In genomic region chr17:34755981-34756669, GRCh38 we compare ENCODE assay signal across 16 cellular contexts.
"Had no signal": no experiment of that assay in that cellular context is flagged by ENCODE, and none has a peak within 500 bp of the region (broad histone marks: within the 10 kb centered on the region; RNA-seq: fewer than 3 reads in every experiment).

No MANE protein-coding gene starts in this region.

- H3K36me3 Mint-ChIP-seq: activated naive CD4-positive, alpha-beta T cell treated with anti-CD3 and anti-CD28 coated beads, Interleukin-2, amount 50 U/mL, for 24 hours; naive B cell had no signal

- H3K4me3 Mint-ChIP-seq: activated naive CD4-positive, alpha-beta T cell treated with anti-CD3 and anti-CD28 coated beads, Interleukin-2, amount 50 U/mL, for 24 hours; activated T-cell treated with anti-CD3 and anti-CD28 coated beads, Interleukin-2, amount 50 U/mL, for 4 hours; dendritic cell treated with granulocyte-macrophage colony-stimulating factor and Interleukin-4, amounts not matched to agents 40 ng/mL and 50 ng/mL, for 4 days; naive B cell had no signal

- H3K27ac ChIP-seq: esophagus muscularis mucosa, gastroesophageal sphincter, heart left ventricle, left lung, tibial artery had no signal

- DNase-seq: activated CD4-positive, alpha-beta T cell treated with anti-CD3 and anti-CD28 coated beads, Interleukin-2, amount 50 U/mL, for 1 hour; activated CD8-positive, alpha-beta memory T cell treated with anti-CD3 and anti-CD28 coated beads, Interleukin-2, amount 50 U/mL, for 4 hours; activated effector memory CD4-positive, alpha-beta T cell treated with anti-CD3 and anti-CD28 coated beads, Interleukin-2, amount 50 U/mL, for 16 hours; activated T-cell treated with anti-CD3 and anti-CD28 coated beads, Interleukin-2, amount 50 U/mL, for 4 hours; effector CD8-positive, alpha-beta T cell; kidney; left lung; naive B cell; stimulated activated naive CD8-positive, alpha-beta T cell treated with anti-CD3 and anti-CD28 coated beads, Interleukin-15, Interleukin-2, amounts not matched to agents 100 U/mL and 50 U/mL, for 24 hours; T1000; tibial artery had no signal

- ATAC-seq: activated T-cell treated with anti-CD3 and anti-CD28 coated beads, Interleukin-2, amount 50 U/mL, for 4 hours; gastroesophageal sphincter; left lung; stimulated activated naive CD8-positive, alpha-beta T cell treated with anti-CD3 and anti-CD28 coated beads, Interleukin-15, Interleukin-2, amounts not matched to agents 100 U/mL and 50 U/mL, for 24 hours had no signal

- H3K9me3 Mint-ChIP-seq: activated naive CD4-positive, alpha-beta T cell treated with anti-CD3 and anti-CD28 coated beads, Interleukin-2, amount 50 U/mL, for 24 hours; activated T-cell treated with anti-CD3 and anti-CD28 coated beads, Interleukin-2, amount 50 U/mL, for 4 hours; dendritic cell treated with granulocyte-macrophage colony-stimulating factor and Interleukin-4, amounts not matched to agents 40 ng/mL and 50 ng/mL, for 4 days had no signal

- H3K27ac Mint-ChIP-seq: activated naive CD4-positive, alpha-beta T cell treated with anti-CD3 and anti-CD28 coated beads, Interleukin-2, amount 50 U/mL, for 24 hours; dendritic cell treated with granulocyte-macrophage colony-stimulating factor and Interleukin-4, amounts not matched to agents 40 ng/mL and 50 ng/mL, for 4 days; naive B cell had no signal

- H3K4me3 ChIP-seq: esophagus muscularis mucosa, gastroesophageal sphincter, heart left ventricle, left lung, tibial artery had no signal

- H3K9me3 ChIP-seq: esophagus muscularis mucosa, gastroesophageal sphincter, heart left ventricle, left lung, tibial artery had no signal

- H3K36me3 ChIP-seq: esophagus muscularis mucosa, gastroesophageal sphincter, heart left ventricle, left lung, tibial artery had no signal

- H3K4me1 ChIP-seq: esophagus muscularis mucosa, gastroesophageal sphincter, heart left ventricle, left lung had no signal

- H3K4me1 Mint-ChIP-seq: activated naive CD4-positive, alpha-beta T cell treated with anti-CD3 and anti-CD28 coated beads, Interleukin-2, amount 50 U/mL, for 24 hours; naive B cell had no signal
